ENCODE assay signal across 9 cellular contexts in the genomic region with DNA sequence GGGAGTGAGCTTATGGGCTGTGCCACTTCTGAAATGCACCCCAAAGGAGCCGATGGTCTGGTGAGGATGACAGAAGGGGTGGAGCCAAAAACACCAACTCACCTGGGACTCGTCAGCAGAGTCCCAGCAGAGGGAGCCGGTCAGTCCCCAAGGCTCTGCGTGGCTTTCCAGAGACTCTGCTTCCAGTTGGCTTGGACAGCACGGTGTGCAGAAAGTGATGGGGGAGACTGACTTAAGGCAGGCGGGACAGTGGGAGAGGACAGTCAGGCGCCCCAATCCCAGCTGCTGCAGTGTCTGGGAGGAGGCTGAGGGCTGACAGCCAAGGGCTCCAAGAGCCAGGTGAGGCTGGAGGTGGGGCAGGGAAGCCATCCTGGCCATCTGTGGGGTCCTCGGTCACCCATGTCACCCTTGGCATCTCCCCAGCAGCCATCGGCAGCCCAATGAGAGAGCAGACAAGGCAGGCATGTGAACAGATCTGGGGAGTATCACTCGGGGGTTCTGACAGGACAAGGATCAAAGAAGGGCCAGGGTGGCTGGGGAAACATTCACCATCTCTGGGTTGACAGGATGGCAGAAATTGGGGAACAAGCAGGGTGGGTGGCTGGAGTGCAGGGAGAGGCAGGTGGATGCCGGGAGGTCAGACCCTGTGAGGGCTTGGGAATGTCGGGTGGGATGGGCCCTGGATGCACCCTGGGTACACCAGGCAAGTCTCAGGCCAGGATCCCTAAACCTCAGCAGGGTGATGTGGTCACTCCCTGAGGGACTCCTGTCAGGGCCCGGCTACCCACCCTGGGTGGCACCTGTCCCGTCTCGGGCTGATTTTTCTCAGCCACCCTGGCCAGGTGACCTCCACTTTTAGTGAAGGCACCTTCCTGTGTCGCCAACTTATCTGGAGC. TPM values are rescaled to one million over a fixed set of nuclear protein-coding genes. Genes with fewer than 3 reads are reported as not detected.
DNase-seq lines count a peak whose midpoint lies in the region; ATAC-seq and TF ChIP-seq lines count a peak whose summit lies in the region.
"Had no signal": no experiment of that assay in that cellular context is flagged by ENCODE, and none has a peak within 500 bp of the region (broad histone marks: within the 10 kb centered on the region; RNA-seq: fewer than 3 reads in every experiment).

No MANE protein-coding gene starts in this region.

- no peak overlapping the region for H3K4me3 ChIP-seq in epithelial cell of proximal tubule (ENCODE audit: low read depth, low read length)

- peaks cover 1% of the 10 kb centered on the region for H3K27me3 Mint-ChIP-seq in endothelial cell (ENCODE audit: unreplicated experiment)

- H3K27ac Mint-ChIP-seq in stimulated activated effector memory CD8-positive, alpha-beta T cell treated with anti-CD3 and anti-CD28 coated beads, Interleukin-12 subunit alpha, Interleukin-12 subunit beta, amount 100 ng/mL, for 72 hours: peak overlapping the region; percentile 91
- no peak overlapping the region for H3K27ac Mint-ChIP-seq in endothelial cell (ENCODE audit: unreplicated experiment)

- TF ChIP-seq CTCF in epithelial cell of proximal tubule (conservative IDR thresholded peaks at IDR 0.05; ENCODE audit: low read depth, low read length): peak; percentile 58
- no peak for TF ChIP-seq CTCF in endothelial cell (IDR thresholded peaks at IDR 0.05; ENCODE audit: unreplicated experiment)

- no peaks in the 10 kb centered on the region for H3K9me3 Mint-ChIP-seq in stimulated activated effector memory CD8-positive, alpha-beta T cell treated with anti-CD3 and anti-CD28 coated beads, Interleukin-12 subunit alpha, Interleukin-12 subunit beta, amount 100 ng/mL, for 72 hours
- H3K9me3 Mint-ChIP-seq in endothelial cell (ENCODE audit: unreplicated experiment): no peaks in the 10 kb centered on the region

- DNase-seq in activated CD8-positive, alpha-beta memory T cell treated with anti-CD3 and anti-CD28 coated beads for 24 hours: peak; percentile 59
- DNase-seq in activated CD8-positive, alpha-beta memory T cell treated with anti-CD3 and anti-CD28 coated beads, Interleukin-2, amount 50 U/mL, for 4 hours: no peak
- DNase-seq in NCI-H526 treated with DMSO at 0.1 percent for 48 hours (lab: John Stamatoyannopoulos, UW) (peak; percentile 13), epithelial cell of proximal tubule (ENCODE audit: low read depth) (no peak), GF-D8 (lab: John Stamatoyannopoulos, UW) (no peak), endothelial cell (ENCODE audit: low spot score) (no peak), germinal center (ENCODE audit: low spot score) (no peak)
- no peak for DNase-seq in stimulated activated effector memory CD8-positive, alpha-beta T cell treated with anti-CD3 and anti-CD28 coated beads, Interleukin-12 subunit alpha, Interleukin-12 subunit beta, amount 100 ng/mL, for 72 hours (ENCODE audit: low spot score in 2 of 2)
- DNase-seq: activated effector memory CD4-positive, alpha-beta T cell treated with Interleukin-2 at 50 U/mL for 16 hours had no signal

- peaks cover 48% of the 10 kb centered on the region for H3K4me1 Mint-ChIP-seq in stimulated activated effector memory CD8-positive, alpha-beta T cell treated with anti-CD3 and anti-CD28 coated beads, Interleukin-12 subunit alpha, Interleukin-12 subunit beta, amount 100 ng/mL, for 72 hours
- no peaks in the 10 kb centered on the region for H3K4me1 Mint-ChIP-seq in endothelial cell (ENCODE audit: unreplicated experiment)

- H3K36me3 Mint-ChIP-seq in stimulated activated effector memory CD8-positive, alpha-beta T cell treated with anti-CD3 and anti-CD28 coated beads, Interleukin-12 subunit alpha, Interleukin-12 subunit beta, amount 100 ng/mL, for 72 hours: peaks cover 6% of the 10 kb centered on the region
- peaks cover 3% of the 10 kb centered on the region for H3K36me3 Mint-ChIP-seq in endothelial cell (ENCODE audit: low read depth, unreplicated experiment)

- H3K4me3 Mint-ChIP-seq in stimulated activated effector memory CD8-positive, alpha-beta T cell treated with anti-CD3 and anti-CD28 coated beads, Interleukin-12 subunit alpha, Interleukin-12 subunit beta, amount 100 ng/mL, for 72 hours: no peak overlapping the region
- no peak overlapping the region for H3K4me3 Mint-ChIP-seq in endothelial cell (ENCODE audit: unreplicated experiment)

- ATAC-seq in stimulated activated effector memory CD8-positive, alpha-beta T cell treated with anti-CD3 and anti-CD28 coated beads, Interleukin-12 subunit alpha, Interleukin-12 subunit beta, amount 100 ng/mL, for 72 hours: peak; percentile 31

RNA-seq across cellular contexts. Expression of a gene that starts 8.9 kb away (rescaled TPM):
- total RNA-seq in epithelial cell of proximal tubule: not detected in 2 replicates
- not detected for total RNA-seq in endothelial cell (ENCODE audit: unreplicated experiment)

RNA-seq across cellular contexts. Expression of a gene that starts 15.3 kb away (rescaled TPM):
- total RNA-seq in epithelial cell of proximal tubule (not detected in 2 replicates), endothelial cell (ENCODE audit: unreplicated experiment) (not detected)

RNA-seq across cellular contexts. Expression of a gene that starts 21.8 kb away (rescaled TPM):
- total RNA-seq in epithelial cell of proximal tubule: not detected in 2 replicates
- total RNA-seq in endothelial cell (ENCODE audit: unreplicated experiment): not detected

RNA-seq across cellular contexts. Expression of a gene that starts 26.2 kb away (rescaled TPM):
- total RNA-seq in epithelial cell of proximal tubule (not detected in 2 replicates), endothelial cell (ENCODE audit: unreplicated experiment) (not detected)

RNA-seq across cellular contexts. Expression of a gene that starts 45.2 kb away (rescaled TPM):
- total RNA-seq in epithelial cell of proximal tubule: 0.29 TPM in 2 replicates
- not detected for total RNA-seq in endothelial cell (ENCODE audit: unreplicated experiment)

Comparison
In these comparisons a context has a peak if more than half of its experiments do, and no peak if none do; other contexts are left out.
1. DNase-seq: peak in activated CD8-positive, alpha-beta memory T cell treated with anti-CD3 and anti-CD28 coated beads for 24 hours (single experiment) and NCI-H526 treated with DMSO at 0.1 percent for 48 hours (single experiment); none in activated CD8-positive, alpha-beta memory T cell treated with anti-CD3 and anti-CD28 coated beads, Interleukin-2, amount 50 U/mL, for 4 hours (single experiment), epithelial cell of proximal tubule (single experiment), stimulated activated effector memory CD8-positive, alpha-beta T cell treated with anti-CD3 and anti-CD28 coated beads, Interleukin-12 subunit alpha, Interleukin-12 subunit beta, amount 100 ng/mL, for 72 hours (0 of 2), GF-D8 (single experiment), endothelial cell (single experiment) and germinal center (single experiment).